Comparison of ENCODE assay signal across 10 cellular contexts in the genomic region with DNA sequence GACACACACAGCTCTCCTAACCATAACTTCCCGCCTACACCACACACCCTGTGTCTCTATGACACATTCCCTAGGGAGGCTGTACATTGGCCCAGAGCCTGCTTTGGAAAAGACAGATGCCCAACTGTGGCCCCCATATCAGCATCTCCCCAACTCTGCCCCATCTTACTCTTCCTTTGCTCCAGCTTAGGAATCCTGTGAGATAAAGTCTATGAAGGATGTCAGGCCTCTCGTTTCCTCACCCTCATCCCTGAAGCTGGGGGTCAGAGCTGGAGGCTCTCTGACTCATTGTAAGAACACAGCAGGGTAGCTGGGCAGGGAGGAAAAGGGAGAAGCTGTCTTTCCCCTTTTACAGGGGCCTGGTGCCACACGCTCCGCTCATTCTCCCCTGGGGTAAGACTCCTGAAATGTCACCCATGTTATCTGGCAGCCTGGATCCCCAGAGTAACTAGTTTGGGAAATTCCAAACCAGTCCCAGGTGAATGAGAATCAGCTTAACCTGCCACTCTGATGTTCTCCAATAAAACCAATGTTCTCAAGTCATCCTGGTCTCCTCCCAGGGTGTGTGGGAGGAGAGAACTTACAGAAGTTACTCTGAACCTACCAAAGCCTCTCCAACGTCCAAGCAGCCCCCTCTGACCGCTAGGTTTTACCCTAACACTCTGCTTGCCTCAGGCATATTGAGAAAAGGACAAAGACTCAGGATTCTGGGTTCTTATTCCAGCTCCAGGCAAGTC. TPM values are rescaled to one million over a fixed set of nuclear protein-coding genes. Genes with fewer than 3 reads are reported as not detected.
DNase-seq lines count a peak whose midpoint lies in the region; ATAC-seq, FAIRE-seq and TF ChIP-seq lines count a peak whose summit lies in the region.
"Had no signal": no experiment of that assay in that cellular context is flagged by ENCODE, and none has a peak within 500 bp of the region (broad histone marks: within the 10 kb centered on the region; RNA-seq: fewer than 3 reads in every experiment).

No MANE protein-coding gene starts in this region.

- H3K9me3 ChIP-seq in Peyer's patch (no peaks in the 10 kb centered on the region), duodenal mucosa (ENCODE audit: control insufficient read depth in 1 of 2, low read length in 2 of 2) (no peaks in the 10 kb centered on the region), prostate gland (no peaks in the 10 kb centered on the region)

- TF ChIP-seq CTCF in Peyer's patch (IDR thresholded peaks at IDR 0.05): no peak
- no peak for TF ChIP-seq CTCF in prostate gland (IDR thresholded peaks at IDR 0.05)

- H3K4me1 ChIP-seq in Peyer's patch: peaks cover 0 to 34% (median 14%) of the 10 kb centered on the region in 4 donors
- H3K4me1 ChIP-seq in duodenal mucosa (ENCODE audit: control insufficient read depth in 1 of 2, insufficient read depth in 2 of 2, low read length in 2 of 2): peaks cover 35 to 37% of the 10 kb centered on the region in 2 donors
- H3K4me1 ChIP-seq in prostate gland (replicated peaks): peaks cover 7% of the 10 kb centered on the region

- peak; percentile 49 for FAIRE-seq in GM19239 (lab: Jason Lieb, UNC)

- peak in 1 of 2 donors; percentile 45 for TF ChIP-seq POLR2A in Peyer's patch (IDR thresholded peaks at IDR 0.05)
- TF ChIP-seq POLR2A in prostate gland (IDR thresholded peaks at IDR 0.05): peak; percentile 36

- no peak for DNase-seq in GM19239 (ENCODE audit: insufficient read length, low spot score)
- no peak for DNase-seq in Peyer's patch
- no peak for DNase-seq in prostate gland (ENCODE audit: low spot score)
- no peak for DNase-seq in retina
- no peak for DNase-seq in SHP77 treated with DMSO at 0.1 percent for 48 hours (lab: John Stamatoyannopoulos, UW)
- DNase-seq: effector CD4-positive, alpha-beta T cell; NCI-H1417 treated with DMSO at 0.1 percent for 48 hours had no signal

- H3K27ac ChIP-seq in Peyer's patch (peak overlapping the region in 3 of 4 donors; percentile 89 to 96 (median 91)), duodenal mucosa (ENCODE audit: low read depth, low read length) (peak overlapping the region; percentile 84), prostate gland (peak overlapping the region; percentile 24 to 36)

- H3K27me3 ChIP-seq in Peyer's patch: no peaks in the 10 kb centered on the region
- H3K27me3 ChIP-seq in duodenal mucosa (ENCODE audit: control insufficient read depth in 1 of 2, insufficient read depth in 2 of 2, low read length in 2 of 2): no peaks in the 10 kb centered on the region
- H3K27me3 ChIP-seq in prostate gland (replicated peaks; ENCODE audit: insufficient read depth): no peaks in the 10 kb centered on the region

- peak overlapping the region; percentile 57 to 88 for H3K9ac ChIP-seq in duodenal mucosa (ENCODE audit: low read depth in 1 of 2, low read length in 2 of 2)

- ATAC-seq in GM19328 (IDR thresholded peaks at IDR 0.05; ENCODE audit: unreplicated experiment) (no peak), GM18873 (IDR thresholded peaks at IDR 0.05; ENCODE audit: low FRiP score, unreplicated experiment) (no peak)

- H3K36me3 ChIP-seq in Peyer's patch (no peaks in the 10 kb centered on the region), duodenal mucosa (ENCODE audit: control insufficient read depth in 1 of 2, insufficient read depth in 2 of 2, low read length in 2 of 2) (no peaks in the 10 kb centered on the region), prostate gland (no peaks in the 10 kb centered on the region)

- 45% methylated on average over 6 of the region's 6 CpGs for WGBS in prostate gland

- intact Hi-C loops in prostate gland (cut with DNase I): loop anchor here (5.0 kb wide), 1 partner anchor 153 kb away; no protein-coding TSS in a partner anchor

- H3K4me3 ChIP-seq in Peyer's patch (peak overlapping the region in 2 of 4 donors; percentile 66 to 74), duodenal mucosa (ENCODE audit: low read depth in 1 of 2, low read length in 2 of 2) (peak overlapping the region; percentile 48 to 53), prostate gland (no peak overlapping the region)

RNA-seq across cellular contexts. Expression of a gene that starts 2.8 kb away (rescaled TPM):
- total RNA-seq in Peyer's patch (100 to 1,000 TPM in 3 of 4 donors, 10 to 100 TPM in 1; 56.9 to 317 (median 207) TPM), prostate gland (10 to 100 TPM; 14.2 to 25.1 TPM)

RNA-seq across cellular contexts. Expression of a gene that starts 39.0 kb away (rescaled TPM):
- total RNA-seq in Peyer's patch (10 to 100 TPM; 20.6 to 34.3 (median 26.8) TPM), prostate gland (10 to 100 TPM; 12.6 to 27.0 TPM)

RNA-seq across cellular contexts. Expression of a gene that starts 39.8 kb away (rescaled TPM):
- total RNA-seq in Peyer's patch: 100 to 1,000 TPM in 1 of 4 donors, 10 to 100 TPM in 3; 54.6 to 138 (median 57.5) TPM
- 10 to 100 TPM; 59.8 to 94.3 TPM for total RNA-seq in prostate gland

RNA-seq across cellular contexts. Expression of a gene that starts 58.3 kb away (rescaled TPM):
- total RNA-seq in Peyer's patch: 100 to 1,000 TPM in 3 of 4 donors, 10 to 100 TPM in 1; 86.3 to 207 (median 117) TPM
- 100 to 1,000 TPM in 1 of 2 donors, 10 to 100 TPM in 1; 77.0 to 112 TPM for total RNA-seq in prostate gland

Comparison
In these comparisons a context has a peak if more than half of its experiments do, and no peak if none do; other contexts are left out.
1. H3K27ac ChIP-seq: peak in every context shown above with its lines; median percentile 91 in Peyer's patch; 84 in duodenal mucosa; 30 in prostate gland.
2. H3K4me3 ChIP-seq: peak in duodenal mucosa (2 of 2); none in prostate gland (0 of 2).